14 cellular contexts compared by ENCODE assay signal in genomic region chr12:27124866-27125265, GRCh38. TPM values are rescaled to one million over a fixed set of nuclear protein-coding genes. Genes with fewer than 3 reads are reported as not detected.
"Had no signal": no experiment of that assay in that cellular context is flagged by ENCODE, and none has a peak within 500 bp of the region (broad histone marks: within the 10 kb centered on the region; RNA-seq: fewer than 3 reads in every experiment).

No MANE protein-coding gene starts in this region.

RNA-seq across cellular contexts. Expression of gene C12orf71, which starts 42.5 kb away (rescaled TPM):
- total RNA-seq: activated CD4-positive, alpha-beta T cell treated with anti-CD3 and anti-CD28 coated beads, Interleukin-2, amount 10 ng/mL, durations not matched to agents 7 days and 5 days; activated CD8-positive, alpha-beta memory T cell treated with anti-CD3 and anti-CD28 coated beads for 36 hours; activated CD8-positive, alpha-beta T cell treated with anti-CD3 and anti-CD28 coated beads, Interleukin-2, amount 10 ng/mL, durations not matched to agents 7 days and 5 days; activated naive CD4-positive, alpha-beta T cell treated with anti-CD3 and anti-CD28 coated beads for 36 hours; activated naive CD8-positive, alpha-beta T cell treated with anti-CD3 and anti-CD28 coated beads for 36 hours; activated T-helper 2 cell treated with anti-CD3 and anti-CD28 coated beads, Interferon-gamma antibody, Interleukin-2, Interleukin-4, amounts not matched to agents 10 μg/mL and 5 μg/mL and 100 μg/mL, durations not matched to agents 14 hours and 24 hours and 36 hours; ascending aorta; chondrocyte; dermis blood vessel endothelial cell; esophagus muscularis mucosa; foreskin keratinocyte; gastrocnemius medialis; heart left ventricle; T-helper 1 cell treated with Interleukin-12 subunit alpha and Interleukin-12 subunit beta and Interleukin-4 antibody, amounts not matched to agents 30 ng/mL and 1 ng/mL, for 36 hours had no signal
- polyA plus RNA-seq: foreskin keratinocyte, heart left ventricle had no signal
